Comparison of ENCODE assay signal across 24 cellular contexts in genomic region chr11:87422566-87422965, GRCh38.
DNase-seq lines count a peak whose midpoint lies in the region; ATAC-seq and TF ChIP-seq lines count a peak whose summit lies in the region.
"Had no signal": no experiment of that assay in that cellular context is flagged by ENCODE, and none has a peak within 500 bp of the region (broad histone marks: within the 10 kb centered on the region; RNA-seq: fewer than 3 reads in every experiment).

No MANE protein-coding gene starts in this region.

- CTCF ChIA-PET in CD4-positive, alpha-beta T cell (lab: Charles Lee) = no interaction called here

- ATAC-seq in right cardiac atrium (peak; percentile 27 to 78), left ventricle myocardium superior (no peak)
- no peak for ATAC-seq in CD4-positive, alpha-beta T cell (ENCODE audit: poor library complexity)

- H3K27ac Mint-ChIP-seq in CD4-positive, alpha-beta T cell = no peak overlapping the region
- H3K27ac Mint-ChIP-seq: activated CD4-positive, alpha-beta T cell treated with anti-CD3 and anti-CD28 coated beads, Interleukin-2, amount 10 ng/mL, durations not matched to agents 7 days and 5 days; mesothelial cell of epicardium; natural killer cell treated with Interleukin-12 subunit alpha and Interleukin-12 subunit beta and Interleukin-15 and Interleukin-18, amount 100 ng/mL, for 72 hours had no signal

- H3K4me1 ChIP-seq in right cardiac atrium (ENCODE audit: control insufficient read depth, insufficient read depth, low read length) = no peaks in the 10 kb centered on the region
- H3K4me1 ChIP-seq: prostate gland had no signal

- no peaks in the 10 kb centered on the region for H3K4me1 Mint-ChIP-seq in CD4-positive, alpha-beta T cell (ENCODE audit: low read depth)
- H3K4me1 Mint-ChIP-seq: activated CD4-positive, alpha-beta T cell treated with anti-CD3 and anti-CD28 coated beads, Interleukin-2, amount 10 ng/mL, durations not matched to agents 7 days and 5 days; central memory CD8-positive, alpha-beta T cell; mesothelial cell of epicardium had no signal

- 61% methylated on average over 3 of the region's 3 CpGs for WGBS in right cardiac atrium

- no peak for TF ChIP-seq CTCF in fibroblast of the aortic adventitia (IDR thresholded peaks at IDR 0.05; ENCODE audit: insufficient read depth, low read length)
- TF ChIP-seq CTCF in CD4-positive, alpha-beta T cell (IDR thresholded peaks at IDR 0.05) = no peak

- H3K9me3 ChIP-seq in right cardiac atrium (ENCODE audit: control insufficient read depth, low read length) = no peaks in the 10 kb centered on the region
- H3K9me3 ChIP-seq in CD4-positive, alpha-beta T cell (ENCODE audit: control insufficient read depth, low read length) = no peaks in the 10 kb centered on the region
- H3K9me3 ChIP-seq: prostate gland had no signal

- no peak overlapping the region for H3K4me3 Mint-ChIP-seq in CD4-positive, alpha-beta T cell
- H3K4me3 Mint-ChIP-seq: activated CD4-positive, alpha-beta T cell treated with anti-CD3 and anti-CD28 coated beads, Interleukin-2, amount 10 ng/mL, durations not matched to agents 7 days and 5 days; central memory CD8-positive, alpha-beta T cell; mesothelial cell of epicardium; natural killer cell treated with Interleukin-12 subunit alpha and Interleukin-12 subunit beta and Interleukin-15 and Interleukin-18, amount 100 ng/mL, for 72 hours had no signal

- no peaks in the 10 kb centered on the region for H3K36me3 Mint-ChIP-seq in CD4-positive, alpha-beta T cell (ENCODE audit: low read depth)
- H3K36me3 Mint-ChIP-seq: mesothelial cell of epicardium; natural killer cell treated with Interleukin-12 subunit alpha and Interleukin-12 subunit beta and Interleukin-15 and Interleukin-18, amount 100 ng/mL, for 72 hours had no signal

- H3K27me3 ChIP-seq in right cardiac atrium (ENCODE audit: control insufficient read depth, insufficient read depth) = no peaks in the 10 kb centered on the region
- H3K27me3 ChIP-seq in CD4-positive, alpha-beta T cell (ENCODE audit: control insufficient read depth, insufficient read depth, low read length) = no peaks in the 10 kb centered on the region

- DNase-seq in right cardiac atrium = no peak
- no peak for DNase-seq in left ventricle myocardium superior
- DNase-seq in SK-N-DZ (ENCODE audit: low spot score) = peak; percentile 51
- peak; percentile 44 for DNase-seq in fibroblast of the aortic adventitia (ENCODE audit: low read depth)
- DNase-seq in globus pallidus (ENCODE audit: low spot score) = no peak
- no peak for DNase-seq in DMS79 treated with DMSO at 0.1 percent for 48 hours (lab: John Stamatoyannopoulos, UW)
- no peak for DNase-seq in posterior cingulate gyrus
- no peak for DNase-seq in CD4-positive, alpha-beta T cell
- DNase-seq: activated CD4-positive, alpha-beta T cell treated with anti-CD3 and anti-CD28 coated beads, Interleukin-2, amount 10 ng/mL, durations not matched to agents 7 days and 5 days; activated effector memory CD4-positive, alpha-beta T cell treated with Interleukin-2 at 50 U/mL for 16 hours; C1 segment of cervical spinal cord; effector CD8-positive, alpha-beta T cell; kidney; NCI-H1048; NCI-H446 treated with DMSO at 0.1 percent for 48 hours; RPMI8226; stimulated activated CD4-positive, alpha-beta T cell treated with anti-CD3 and anti-CD28 coated beads, Interleukin-4, amount 100 ng/mL, for 24 hours; SW 1271 had no signal

- H3K27me3 Mint-ChIP-seq in CD4-positive, alpha-beta T cell = no peaks in the 10 kb centered on the region
- H3K27me3 Mint-ChIP-seq: activated CD4-positive, alpha-beta T cell treated with anti-CD3 and anti-CD28 coated beads, Interleukin-2, amount 10 ng/mL, durations not matched to agents 7 days and 5 days had no signal

- intact Hi-C loops in right cardiac atrium (cut with DNase I) (loop anchor here in 3 of 4 donors (5.0 to 10.0 kb wide), 2 partner anchors 70 to 488 kb away; no protein-coding TSS in a partner anchor), left ventricle myocardium superior (cut with micrococcal nuclease) (loop anchor here (5.0 kb wide), 1 partner anchor 70 kb away; no protein-coding TSS in a partner anchor), posterior cingulate gyrus (cut with DNase I) (no loop called here)
- intact Hi-C loops in CD4-positive, alpha-beta T cell (cut with DNase I, micrococcal nuclease) = loop anchor here in 1 of 2 experiments (10.0 kb wide), 1 partner anchor 548 kb away; no protein-coding TSS in a partner anchor

- no peaks in the 10 kb centered on the region for H3K9me3 Mint-ChIP-seq in CD4-positive, alpha-beta T cell
- H3K9me3 Mint-ChIP-seq: activated CD4-positive, alpha-beta T cell treated with anti-CD3 and anti-CD28 coated beads, Interleukin-2, amount 10 ng/mL, durations not matched to agents 7 days and 5 days; central memory CD8-positive, alpha-beta T cell; mesothelial cell of epicardium; natural killer cell treated with Interleukin-12 subunit alpha and Interleukin-12 subunit beta and Interleukin-15 and Interleukin-18, amount 100 ng/mL, for 72 hours had no signal

- POLR2A ChIA-PET in CD4-positive, alpha-beta T cell (lab: Charles Lee) = no interaction called here

- H3K4me3 ChIP-seq in right cardiac atrium (ENCODE audit: low read length) (no peak overlapping the region), fibroblast of the aortic adventitia (ENCODE audit: low read depth, low read length) (no peak overlapping the region)
- H3K4me3 ChIP-seq: prostate gland had no signal

- no peak overlapping the region for H3K27ac ChIP-seq in right cardiac atrium (ENCODE audit: low read length)
- no peak overlapping the region for H3K27ac ChIP-seq in CD4-positive, alpha-beta T cell (ENCODE audit: low read depth, low read length)
- H3K27ac ChIP-seq: HL-60, KMS-11, prostate gland had no signal

Comparison
In these comparisons a context has a peak if more than half of its experiments do, and no peak if none do; other contexts are left out.
1. ATAC-seq: peak in right cardiac atrium (2 of 2); none in left ventricle myocardium superior (single experiment) and CD4-positive, alpha-beta T cell (single experiment).
2. DNase-seq: peak in SK-N-DZ (single experiment) and fibroblast of the aortic adventitia (single experiment); none in right cardiac atrium (0 of 3), left ventricle myocardium superior (single experiment), globus pallidus (single experiment), DMS79 treated with DMSO at 0.1 percent for 48 hours (single experiment), posterior cingulate gyrus (0 of 10) and CD4-positive, alpha-beta T cell (0 of 10).